ENCODE assay signal across 8 cellular contexts in the genomic region with DNA sequence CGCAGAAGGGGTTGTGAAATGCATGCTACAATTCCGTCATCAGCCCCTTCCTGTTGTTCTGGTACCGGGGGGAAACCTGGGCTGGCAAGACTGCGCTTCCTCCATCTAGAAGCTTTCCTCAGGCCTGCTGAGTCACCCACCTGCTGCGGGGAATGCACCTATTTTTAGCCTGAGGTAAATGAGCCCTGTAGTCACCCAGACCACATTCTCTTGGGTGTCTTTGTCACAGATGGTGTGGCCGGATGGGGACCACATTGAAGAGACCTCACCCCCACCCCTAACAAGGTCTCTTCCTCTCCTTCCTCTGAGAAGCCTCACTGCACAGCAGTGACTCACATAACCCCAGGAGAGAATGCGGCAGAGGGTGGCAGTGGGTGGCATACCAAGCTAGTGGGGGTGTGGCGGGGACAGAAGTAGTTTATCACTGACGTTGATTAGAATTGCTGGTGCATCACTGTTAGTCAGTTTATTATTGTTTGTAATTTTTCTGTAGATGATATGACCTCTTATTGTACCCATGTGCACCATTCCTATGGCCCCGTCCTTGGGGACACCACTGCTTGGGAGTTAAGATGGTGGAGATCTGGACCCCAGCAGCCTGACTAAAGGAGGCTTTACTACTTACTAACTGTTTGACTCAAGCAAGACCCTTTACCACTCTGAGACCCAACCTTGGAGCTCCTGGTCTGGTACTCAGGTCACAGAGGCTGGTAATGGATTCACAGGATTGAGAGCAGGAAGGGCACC.
DNase-seq lines count a peak whose midpoint lies in the region; ATAC-seq and TF ChIP-seq lines count a peak whose summit lies in the region.

No MANE protein-coding gene starts in this region.

- DNase-seq in GF-D8 (lab: John Stamatoyannopoulos, UW) (peak; percentile 15), LHCN-M2 (ENCODE audit: low read depth) (peak; percentile 37), glomerular visceral epithelial cell (ENCODE audit: extremely low spot score) (peak; percentile 97), RKO (ENCODE audit: low spot score) (no peak), mesothelial cell of epicardium (ENCODE audit: low spot score in 2 of 2, unreplicated experiment in 2 of 2) (no peak)
- peak; percentile 89 for DNase-seq in activated CD8-positive, alpha-beta memory T cell treated with anti-CD3 and anti-CD28 coated beads for 24 hours
- DNase-seq in stimulated activated CD4-positive, alpha-beta T cell treated with anti-CD3 and anti-CD28 coated beads, TNF-alpha, amount 100 ng/mL, for 48 hours (ENCODE audit: low read depth in 3 of 3): peak; percentile 73 to 90 (median 83)

- no peak overlapping the region for H3K27ac Mint-ChIP-seq in mesothelial cell of epicardium

- H3K4me3 Mint-ChIP-seq in mesothelial cell of epicardium: no peak overlapping the region

- no peaks in the 10 kb centered on the region for H3K36me3 Mint-ChIP-seq in mesothelial cell of epicardium

- no peak for TF ChIP-seq CTCF in mesothelial cell of epicardium (IDR thresholded peaks at IDR 0.05; ENCODE audit: unreplicated experiment)

- no peaks in the 10 kb centered on the region for H3K27me3 Mint-ChIP-seq in mesothelial cell of epicardium (ENCODE audit: low read depth)

- ATAC-seq in GM21786 (IDR thresholded peaks at IDR 0.05; ENCODE audit: unreplicated experiment): peak; percentile 80

- H3K9me3 Mint-ChIP-seq in mesothelial cell of epicardium: no peaks in the 10 kb centered on the region

- peaks cover 36% of the 10 kb centered on the region for H3K4me1 Mint-ChIP-seq in mesothelial cell of epicardium

Comparison
In these comparisons a context has a peak if more than half of its experiments do, and no peak if none do; other contexts are left out.
1. DNase-seq: peak in GF-D8 (single experiment), LHCN-M2 (single experiment), activated CD8-positive, alpha-beta memory T cell treated with anti-CD3 and anti-CD28 coated beads for 24 hours (single experiment), glomerular visceral epithelial cell (single experiment) and stimulated activated CD4-positive, alpha-beta T cell treated with anti-CD3 and anti-CD28 coated beads, TNF-alpha, amount 100 ng/mL, for 48 hours (3 of 3); none in RKO (single experiment) and mesothelial cell of epicardium (0 of 2).